Comparison of ENCODE assay signal across 8 cellular contexts in the genomic region with DNA sequence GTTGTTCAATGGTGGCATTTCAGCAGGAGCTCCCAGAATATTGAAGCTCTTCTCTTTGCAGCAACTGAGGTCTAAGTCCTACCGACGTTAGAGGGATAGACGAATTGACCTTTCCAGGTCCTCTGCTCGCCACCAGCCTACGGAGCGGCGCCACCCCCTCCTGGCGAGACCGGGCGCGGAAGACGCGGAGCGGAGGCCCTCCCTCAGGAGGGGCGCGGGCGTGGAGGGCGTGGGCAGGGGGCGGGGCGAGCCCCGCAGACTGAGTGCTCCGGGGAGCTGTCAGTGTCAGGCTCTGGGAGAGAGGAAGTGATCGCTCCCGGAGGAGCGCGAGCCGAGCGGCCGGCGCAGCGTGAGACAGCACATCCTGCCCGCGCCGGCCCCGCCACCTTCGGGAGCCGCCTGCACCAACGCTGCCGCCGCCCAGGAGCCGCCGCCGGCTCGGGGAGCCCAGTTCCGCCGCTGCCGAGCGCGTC. TPM values are rescaled to one million over a fixed set of nuclear protein-coding genes. Genes with fewer than 3 reads are reported as not detected.
DNase-seq lines count a peak whose midpoint lies in the region; ATAC-seq and TF ChIP-seq lines count a peak whose summit lies in the region.

A gene (plus strand): TSS at position 257 of the 473 bp plus-strand sequence. CDS start 32,176 bp downstream, outside the sequence.

- TF ChIP-seq CTCF in dorsolateral prefrontal cortex (IDR thresholded peaks at IDR 0.05 in 54 of 56, conservative IDR thresholded peaks at IDR 0.05 in 2 of 56; ENCODE audit: low read depth in 1 of 56, partially characterized antibody in 56 of 56) (peak in 26 of 56 donors; percentile 10 to 51 (median 24)), liver (IDR thresholded peaks at IDR 0.05; ENCODE audit: low read depth, low read length, missing input control) (no peak)

- no peak for TF ChIP-seq RAD21 in liver (IDR thresholded peaks at IDR 0.05)

- peak; percentile 47 for DNase-seq in activated T-cell treated with anti-CD3 and anti-CD28 coated beads, Interleukin-2, amount 50 U/mL, for 24 hours
- DNase-seq in activated T-cell treated with anti-CD3 and anti-CD28 coated beads for 4 hours, result no peak
- peak; percentile 58 for DNase-seq in MV-4-11 (lab: John Stamatoyannopoulos, UW)
- peak; percentile 55 to 88 (median 72) for DNase-seq in dorsolateral prefrontal cortex
- DNase-seq in stimulated activated CD4-positive, alpha-beta T cell treated with anti-CD3 and anti-CD28 coated beads, Interleukin-4, amount 100 ng/mL, for 1 hour, result peak; percentile 13

- peaks cover 45% of the 10 kb centered on the region for H3K27me3 Mint-ChIP-seq in activated T-cell treated with anti-CD3 and anti-CD28 coated beads, Interleukin-2, amount 50 U/mL, for 24 hours
- H3K27me3 Mint-ChIP-seq in T-helper 1 cell treated with Interleukin-12 subunit alpha and Interleukin-12 subunit beta and Interleukin-4 antibody, amounts not matched to agents 30 μg/mL and 1 μg/mL, for 36 hours (ENCODE audit: low read depth), result peaks cover 39% of the 10 kb centered on the region

- H3K36me3 Mint-ChIP-seq in activated T-cell treated with anti-CD3 and anti-CD28 coated beads, Interleukin-2, amount 50 U/mL, for 24 hours (ENCODE audit: low read depth), result no peaks in the 10 kb centered on the region
- H3K36me3 Mint-ChIP-seq in T-helper 1 cell treated with Interleukin-12 subunit alpha and Interleukin-12 subunit beta and Interleukin-4 antibody, amounts not matched to agents 30 μg/mL and 1 μg/mL, for 36 hours (ENCODE audit: low read depth), result no peaks in the 10 kb centered on the region

- intact Hi-C loops in dorsolateral prefrontal cortex (cut with DNase I), result loop anchor here in 1 of 2 donors (5.0 kb wide), 1 partner anchor 45 kb away; no protein-coding TSS in a partner anchor

- H3K27ac Mint-ChIP-seq in activated T-cell treated with anti-CD3 and anti-CD28 coated beads, Interleukin-2, amount 50 U/mL, for 24 hours, result no peak within 1 kb of the TSS
- no peak within 1 kb of the TSS for H3K27ac Mint-ChIP-seq in T-helper 1 cell treated with Interleukin-12 subunit alpha and Interleukin-12 subunit beta and Interleukin-4 antibody, amounts not matched to agents 30 μg/mL and 1 μg/mL, for 36 hours

- WGBS in liver, result 2% methylated on average over 49 of the region's 49 CpGs

- H3K9ac ChIP-seq in liver (ENCODE audit: low read depth in 1 of 2, low read length in 2 of 2), result no peak within 1 kb of the TSS

- ATAC-seq in HG02610 (IDR thresholded peaks at IDR 0.05; ENCODE audit: unreplicated experiment), result peak; percentile 92

- H3K4me1 Mint-ChIP-seq in activated T-cell treated with anti-CD3 and anti-CD28 coated beads, Interleukin-2, amount 50 U/mL, for 24 hours (ENCODE audit: low read depth), result peaks cover 3% of the 10 kb centered on the region
- no peaks in the 10 kb centered on the region for H3K4me1 Mint-ChIP-seq in T-helper 1 cell treated with Interleukin-12 subunit alpha and Interleukin-12 subunit beta and Interleukin-4 antibody, amounts not matched to agents 30 μg/mL and 1 μg/mL, for 36 hours (ENCODE audit: low read depth)

- no peaks in the 10 kb centered on the region for H3K9me3 Mint-ChIP-seq in activated T-cell treated with anti-CD3 and anti-CD28 coated beads, Interleukin-2, amount 50 U/mL, for 24 hours
- no peaks in the 10 kb centered on the region for H3K9me3 Mint-ChIP-seq in T-helper 1 cell treated with Interleukin-12 subunit alpha and Interleukin-12 subunit beta and Interleukin-4 antibody, amounts not matched to agents 30 μg/mL and 1 μg/mL, for 36 hours

- no peaks in the 10 kb centered on the region for H3K27me3 ChIP-seq in dorsolateral prefrontal cortex
- no peaks in the 10 kb centered on the region for H3K27me3 ChIP-seq in liver (ENCODE audit: control insufficient read depth in 4 of 4, insufficient read depth in 4 of 4, low read length in 3 of 4)

- peak within 1 kb of the TSS; percentile 65 for H3K4me3 Mint-ChIP-seq in activated T-cell treated with anti-CD3 and anti-CD28 coated beads, Interleukin-2, amount 50 U/mL, for 24 hours
- H3K4me3 Mint-ChIP-seq in T-helper 1 cell treated with Interleukin-12 subunit alpha and Interleukin-12 subunit beta and Interleukin-4 antibody, amounts not matched to agents 30 μg/mL and 1 μg/mL, for 36 hours, result peak within 1 kb of the TSS; percentile 68

- H3K27ac ChIP-seq in dorsolateral prefrontal cortex (peak within 1 kb of the TSS in 57 of 59 donors; percentile 11 to 93 (median 81)), liver (ENCODE audit: low read depth in 1 of 2, low read length in 2 of 2) (no peak within 1 kb of the TSS)

- H3K9me3 ChIP-seq in liver (ENCODE audit: control insufficient read depth in 4 of 4, low read length in 3 of 4), result no peaks in the 10 kb centered on the region

- H3K4me1 ChIP-seq in liver (ENCODE audit: control insufficient read depth in 4 of 4, insufficient read depth in 4 of 4, low read length in 3 of 4), result peaks cover 2 to 10% (median 10%) of the 10 kb centered on the region in 4 donors

- peak within 1 kb of the TSS; percentile 51 to 94 (median 83) for H3K4me3 ChIP-seq in dorsolateral prefrontal cortex
- peak within 1 kb of the TSS; percentile 26 to 72 (median 64) for H3K4me3 ChIP-seq in liver (ENCODE audit: low read depth in 1 of 3, low read length in 3 of 3)

- H3K36me3 ChIP-seq in liver (ENCODE audit: control insufficient read depth in 4 of 4, insufficient read depth in 3 of 4, low read depth in 1 of 4, low read length in 3 of 4), result no peaks in the 10 kb centered on the region

TF ChIP-seq in liver, 16 proteins besides CTCF, POLR2A, EP300 and RAD21:
- TF ChIP-seq, protein P1, sequence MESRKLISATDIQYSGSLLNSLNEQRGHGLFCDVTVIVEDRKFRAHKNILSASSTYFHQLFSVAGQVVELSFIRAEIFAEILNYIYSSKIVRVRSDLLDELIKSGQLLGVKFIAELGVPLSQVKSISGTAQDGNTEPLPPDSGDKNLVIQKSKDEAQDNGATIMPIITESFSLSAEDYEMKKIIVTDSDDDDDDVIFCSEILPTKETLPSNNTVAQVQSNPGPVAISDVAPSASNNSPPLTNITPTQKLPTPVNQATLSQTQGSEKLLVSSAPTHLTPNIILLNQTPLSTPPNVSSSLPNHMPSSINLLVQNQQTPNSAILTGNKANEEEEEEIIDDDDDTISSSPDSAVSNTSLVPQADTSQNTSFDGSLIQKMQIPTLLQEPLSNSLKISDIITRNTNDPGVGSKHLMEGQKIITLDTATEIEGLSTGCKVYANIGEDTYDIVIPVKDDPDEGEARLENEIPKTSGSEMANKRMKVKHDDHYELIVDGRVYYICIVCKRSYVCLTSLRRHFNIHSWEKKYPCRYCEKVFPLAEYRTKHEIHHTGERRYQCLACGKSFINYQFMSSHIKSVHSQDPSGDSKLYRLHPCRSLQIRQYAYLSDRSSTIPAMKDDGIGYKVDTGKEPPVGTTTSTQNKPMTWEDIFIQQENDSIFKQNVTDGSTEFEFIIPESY (IDR thresholded peaks at IDR 0.05), result no peak
- TF ChIP-seq FOXA1 (IDR thresholded peaks at IDR 0.05), result no peak
TF ChIP-seq in liver: peak in this region for 0.

RNA-seq across cellular contexts. Expression of the gene that starts here (rescaled TPM):
- total RNA-seq in dorsolateral prefrontal cortex, result 100 to 1,000 TPM in 109 of 120 experiments, 10 to 100 TPM in 11; 56.7 to 187 (median 137) TPM
- under 1 TPM; 0.28 to 0.67 TPM for total RNA-seq in liver
- under 1 TPM; 0.30 to 0.49 TPM for polyA plus RNA-seq in liver

Comparison
In these comparisons a context has a peak if more than half of its experiments do, and no peak if none do; other contexts are left out.
1. RNA of the gene that starts here (total RNA-seq): 56.7 to 187 TPM in dorsolateral prefrontal cortex; 0.28 to 0.67 TPM in liver; every median in the first group is over 10 times any median in the second.
2. H3K27ac ChIP-seq: peak in dorsolateral prefrontal cortex (57 of 59); none in liver (0 of 2).